39 cellular contexts compared by ENCODE assay signal in the genomic region with DNA sequence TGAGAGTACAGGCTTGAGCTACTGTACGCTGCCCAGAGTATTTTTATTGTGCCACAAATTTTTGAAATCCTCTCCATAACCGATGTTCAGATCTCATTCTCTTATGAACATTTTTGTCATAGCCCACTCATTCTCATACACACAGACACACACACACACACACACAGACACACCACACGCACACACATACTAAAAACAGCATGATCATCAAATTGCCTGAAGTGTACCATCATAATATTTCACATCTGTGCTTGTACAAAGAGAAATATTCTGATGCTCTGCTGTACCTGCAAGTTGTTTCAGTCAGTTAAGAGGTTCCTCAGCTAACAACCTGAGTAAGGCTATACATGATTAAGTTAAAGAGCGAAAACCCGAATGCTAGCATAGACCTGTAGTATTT.
"Had no signal": no experiment of that assay in that cellular context is flagged by ENCODE, and none has a peak within 500 bp of the region (broad histone marks: within the 10 kb centered on the region; RNA-seq: fewer than 3 reads in every experiment).

No MANE protein-coding gene starts in this region.

- H3K4me1 Mint-ChIP-seq: activated naive CD4-positive, alpha-beta T cell treated with anti-CD3 and anti-CD28 coated beads, Interleukin-2, amount 10 ng/mL, durations not matched to agents 7 days and 5 days; activated naive CD4-positive, alpha-beta T cell treated with anti-CD3 and anti-CD28 coated beads, Interleukin-2, amount 50 U/mL, for 24 hours; activated naive CD8-positive, alpha-beta T cell treated with anti-CD3 and anti-CD28 coated beads for 36 hours; activated naive CD8-positive, alpha-beta T cell treated with anti-CD3 and anti-CD28 coated beads, Interleukin-2, amount 10 ng/mL, durations not matched to agents 7 days and 5 days; activated naive CD8-positive, alpha-beta T cell treated with anti-CD3 and anti-CD28 coated beads, Interleukin-2, amount 50 U/mL, for 24 hours; activated T-helper 17 cell treated with anti-CD3 and anti-CD28 coated beads, Interleukin-2, amount 50 U/mL, for 72 hours; brain; central memory CD8-positive, alpha-beta T cell had no signal

- H3K27ac ChIP-seq: adrenal gland, ascending aorta, body of pancreas, brain microvascular endothelial cell, breast epithelium, cardiac muscle cell had no signal

- FAIRE-seq: astrocyte, bronchial epithelial cell, colon had no signal

- DNase-seq: activated effector memory CD4-positive, alpha-beta T cell treated with anti-CD3 and anti-CD28 coated beads, Interleukin-2, amount 50 U/mL, for 16 hours; activated effector memory CD4-positive, alpha-beta T cell treated with Interleukin-2 at 50 U/mL for 16 hours; activated gamma-delta T cell; activated gamma-delta T cell treated with Interleukin-2 at 50 U/mL for 16 hours; activated naive CD4-positive, alpha-beta T cell; activated naive CD4-positive, alpha-beta T cell treated with anti-CD3 and anti-CD28 coated beads for 36 hours; activated naive CD4-positive, alpha-beta T cell treated with anti-CD3 and anti-CD28 coated beads, Interleukin-2, amount 10 ng/mL, durations not matched to agents 7 days and 5 days; activated naive CD4-positive, alpha-beta T cell treated with anti-CD3 and anti-CD28 coated beads, Interleukin-2, amount 50 U/mL, for 16 hours; activated naive CD4-positive, alpha-beta T cell treated with Interleukin-2 at 50 U/mL for 16 hours; activated naive CD8-positive, alpha-beta T cell treated with anti-CD3 and anti-CD28 coated beads for 36 hours; activated naive CD8-positive, alpha-beta T cell treated with anti-CD3 and anti-CD28 coated beads, Interleukin-2, amount 10 ng/mL, durations not matched to agents 7 days and 5 days; activated naive CD8-positive, alpha-beta T cell treated with anti-CD3 and anti-CD28 coated beads, Interleukin-2, amount 50 U/mL, for 24 hours; activated T-cell treated with anti-CD3 and anti-CD28 coated beads, Interleukin-2, amount 50 U/mL, for 4 hours; activated T-cell treated with anti-CD3 and anti-CD28 coated beads, Interleukin-2, amount 50 U/mL, for 48 hours; activated T-cell treated with anti-CD3 and anti-CD28 coated beads, Interleukin-2, amount 50 U/mL, for 72 hours; adrenal gland; amniotic stem cell; amygdala; anterior cingulate cortex; aorta; body of pancreas; brain microvascular endothelial cell; caudate nucleus; central memory CD4-positive, alpha-beta T cell; cerebellar nuclear complex had no signal

- ATAC-seq: activated naive CD4-positive, alpha-beta T cell treated with anti-CD3 and anti-CD28 coated beads, Interleukin-2, amount 50 U/mL, for 72 hours; activated naive CD8-positive, alpha-beta T cell treated with anti-CD3 and anti-CD28 coated beads, Interleukin-2, amount 50 U/mL, for 24 hours; activated T-cell treated with anti-CD3 and anti-CD28 coated beads, Interleukin-2, amount 50 U/mL, for 4 hours; activated T-cell treated with anti-CD3 and anti-CD28 coated beads, Interleukin-2, amount 50 U/mL, for 72 hours; activated T-helper 17 cell treated with anti-CD3 and anti-CD28 coated beads, Interleukin-2, amount 50 U/mL, for 72 hours; body of pancreas had no signal

- H3K4me3 Mint-ChIP-seq: activated naive CD4-positive, alpha-beta T cell treated with anti-CD3 and anti-CD28 coated beads for 36 hours; activated naive CD4-positive, alpha-beta T cell treated with anti-CD3 and anti-CD28 coated beads, Interleukin-2, amount 10 ng/mL, durations not matched to agents 7 days and 5 days; activated naive CD4-positive, alpha-beta T cell treated with anti-CD3 and anti-CD28 coated beads, Interleukin-2, amount 50 U/mL, for 24 hours; activated naive CD8-positive, alpha-beta T cell; activated naive CD8-positive, alpha-beta T cell treated with anti-CD3 and anti-CD28 coated beads for 36 hours; activated naive CD8-positive, alpha-beta T cell treated with anti-CD3 and anti-CD28 coated beads, Interleukin-2, amount 10 ng/mL, durations not matched to agents 7 days and 5 days; activated naive CD8-positive, alpha-beta T cell treated with anti-CD3 and anti-CD28 coated beads, Interleukin-2, amount 50 U/mL, for 24 hours; activated T-cell treated with anti-CD3 and anti-CD28 coated beads, Interleukin-2, amount 50 U/mL, for 4 hours; activated T-cell treated with anti-CD3 and anti-CD28 coated beads, Interleukin-2, amount 50 U/mL, for 72 hours; activated T-helper 1 cell treated with anti-CD3 and anti-CD28 coated beads, Interleukin-12 subunit alpha, Interleukin-12 subunit beta, Interleukin-2, Interleukin-4 antibody, amounts not matched to agents 30 ng/mL and 10 ng/mL and 1 ng/mL, durations not matched to agents 14 hours and 24 hours and 36 hours; activated T-helper 17 cell treated with anti-CD3 and anti-CD28 coated beads, Interleukin-2, amount 50 U/mL, for 72 hours; brain; central memory CD8-positive, alpha-beta T cell had no signal

- H3K36me3 Mint-ChIP-seq: activated naive CD4-positive, alpha-beta T cell treated with anti-CD3 and anti-CD28 coated beads, Interleukin-2, amount 10 ng/mL, durations not matched to agents 7 days and 5 days; activated naive CD4-positive, alpha-beta T cell treated with anti-CD3 and anti-CD28 coated beads, Interleukin-2, amount 50 U/mL, for 24 hours; activated naive CD8-positive, alpha-beta T cell; activated naive CD8-positive, alpha-beta T cell treated with anti-CD3 and anti-CD28 coated beads for 36 hours; activated naive CD8-positive, alpha-beta T cell treated with anti-CD3 and anti-CD28 coated beads, Interleukin-2, amount 10 ng/mL, durations not matched to agents 7 days and 5 days had no signal

- H3K4me3 ChIP-seq: adrenal gland, ascending aorta, body of pancreas, breast epithelium, cardiac muscle cell had no signal

- H3K36me3 ChIP-seq: adrenal gland, ascending aorta, brain microvascular endothelial cell, breast epithelium, cardiac muscle cell had no signal

- H3K27me3 Mint-ChIP-seq: activated naive CD4-positive, alpha-beta T cell treated with anti-CD3 and anti-CD28 coated beads, Interleukin-2, amount 10 ng/mL, durations not matched to agents 7 days and 5 days; activated naive CD4-positive, alpha-beta T cell treated with anti-CD3 and anti-CD28 coated beads, Interleukin-2, amount 50 U/mL, for 24 hours; activated naive CD8-positive, alpha-beta T cell; activated naive CD8-positive, alpha-beta T cell treated with anti-CD3 and anti-CD28 coated beads for 36 hours; activated naive CD8-positive, alpha-beta T cell treated with anti-CD3 and anti-CD28 coated beads, Interleukin-2, amount 10 ng/mL, durations not matched to agents 7 days and 5 days; activated naive CD8-positive, alpha-beta T cell treated with anti-CD3 and anti-CD28 coated beads, Interleukin-2, amount 50 U/mL, for 24 hours; activated T-helper 17 cell treated with anti-CD3 and anti-CD28 coated beads, Interleukin-2, amount 50 U/mL, for 72 hours; brain; central memory CD8-positive, alpha-beta T cell had no signal

- H3K27me3 ChIP-seq: adrenal gland, ascending aorta, body of pancreas, brain microvascular endothelial cell, breast epithelium, cardiac muscle cell had no signal

- H3K9me3 ChIP-seq: adrenal gland, ascending aorta, body of pancreas had no signal

- H3K27ac Mint-ChIP-seq: activated naive CD4-positive, alpha-beta T cell treated with anti-CD3 and anti-CD28 coated beads for 36 hours; activated naive CD4-positive, alpha-beta T cell treated with anti-CD3 and anti-CD28 coated beads, Interleukin-2, amount 10 ng/mL, durations not matched to agents 7 days and 5 days; activated naive CD4-positive, alpha-beta T cell treated with anti-CD3 and anti-CD28 coated beads, Interleukin-2, amount 50 U/mL, for 24 hours; activated naive CD4-positive, alpha-beta T cell treated with anti-CD3 and anti-CD28 coated beads, Interleukin-2, amount 50 U/mL, for 72 hours; activated naive CD8-positive, alpha-beta T cell; activated naive CD8-positive, alpha-beta T cell treated with anti-CD3 and anti-CD28 coated beads for 36 hours; activated naive CD8-positive, alpha-beta T cell treated with anti-CD3 and anti-CD28 coated beads, Interleukin-2, amount 10 ng/mL, durations not matched to agents 7 days and 5 days; activated naive CD8-positive, alpha-beta T cell treated with anti-CD3 and anti-CD28 coated beads, Interleukin-2, amount 50 U/mL, for 24 hours; activated T-cell treated with anti-CD3 and anti-CD28 coated beads, Interleukin-2, amount 50 U/mL, for 72 hours; activated T-helper 1 cell treated with anti-CD3 and anti-CD28 coated beads, Interleukin-12 subunit alpha, Interleukin-12 subunit beta, Interleukin-2, Interleukin-4 antibody, amounts not matched to agents 30 ng/mL and 10 ng/mL and 1 ng/mL, durations not matched to agents 14 hours and 24 hours and 36 hours; activated T-helper 17 cell treated with anti-CD3 and anti-CD28 coated beads, Interleukin-2, amount 50 U/mL, for 72 hours; activated T-helper 2 cell treated with anti-CD3 and anti-CD28 coated beads, Interferon-gamma antibody, Interleukin-2, Interleukin-4, amounts not matched to agents 10 μg/mL and 5 μg/mL and 100 μg/mL, durations not matched to agents 14 hours and 24 hours and 36 hours; brain had no signal

- H3K4me1 ChIP-seq: adrenal gland, ascending aorta, body of pancreas, breast epithelium had no signal
